In the genomic region with DNA sequence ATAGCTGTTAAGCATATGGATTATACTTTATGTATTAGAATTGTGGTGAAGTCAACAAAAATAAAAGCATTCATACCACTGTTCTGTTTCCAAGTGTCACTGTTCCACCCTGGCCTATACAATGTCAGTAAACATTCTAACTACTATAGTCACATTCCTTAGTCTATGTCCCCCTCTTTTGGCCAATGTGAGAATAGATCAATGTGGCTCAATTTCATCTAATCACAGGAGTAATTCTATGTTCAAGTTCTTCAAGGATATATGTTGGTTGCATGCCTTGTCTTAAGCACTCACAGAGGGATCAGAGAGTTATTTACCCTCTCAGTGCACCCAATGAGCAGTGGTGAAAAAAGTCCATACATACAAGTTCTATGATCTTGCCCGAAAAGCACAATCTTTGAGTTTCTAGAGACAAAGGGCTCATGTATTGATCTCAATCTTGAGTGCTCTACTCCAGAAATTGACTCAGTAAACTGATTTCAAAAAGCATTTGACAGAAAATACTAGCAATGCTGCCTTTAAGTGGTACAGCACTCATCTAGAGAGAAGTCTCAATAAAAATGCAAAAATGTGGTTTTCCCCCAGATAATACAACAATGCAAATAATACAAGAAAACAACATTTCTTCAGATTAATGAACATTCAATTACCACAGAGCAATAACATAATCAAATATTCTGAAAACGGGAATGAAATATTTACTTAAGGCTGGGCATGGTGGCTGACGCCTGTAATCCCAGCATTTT, we compare ENCODE assay signal across 7 cellular contexts. TPM values are rescaled to one million over a fixed set of nuclear protein-coding genes. Genes with fewer than 3 reads are reported as not detected.
DNase-seq lines count a peak whose midpoint lies in the region; ATAC-seq lines count a peak whose summit lies in the region.

No MANE protein-coding gene starts in this region.

- peak; percentile 84 for ATAC-seq in GM19438 (IDR thresholded peaks at IDR 0.05; ENCODE audit: low read depth, unreplicated experiment)
- ATAC-seq in HG03520 (IDR thresholded peaks at IDR 0.05; ENCODE audit: unreplicated experiment): peak; percentile 72

- DNase-seq in EH (ENCODE audit: low read depth) (peak; percentile 63), SK-N-DZ (ENCODE audit: low spot score) (peak; percentile 29), fibroblast of peridontal ligament (ENCODE audit: extremely low read depth) (peak; percentile 75), pulmonary artery endothelial cell (ENCODE audit: low read depth, low spot score) (peak; percentile 15), OCI-M2 (lab: John Stamatoyannopoulos, UW; ENCODE audit: unreplicated experiment) (no peak)

RNA-seq across cellular contexts. Expression of a gene that starts 16.5 kb away (rescaled TPM):
- not detected in 2 replicates for polyA plus RNA-seq in SK-N-DZ (2014; cell fraction: cytosol; rRNA removed)
- not detected in 2 replicates for polyA plus RNA-seq in SK-N-DZ (2014; cell fraction: nucleus; rRNA removed)
- total RNA-seq in pulmonary artery endothelial cell: not detected in 2 replicates
